In genomic region chr6:147709396-147710272, GRCh38 we compare ENCODE assay signal across 25 cellular contexts.
DNase-seq lines count a peak whose midpoint lies in the region; ATAC-seq and TF ChIP-seq lines count a peak whose summit lies in the region.
"Had no signal": no experiment of that assay in that cellular context is flagged by ENCODE, and none has a peak within 500 bp of the region (broad histone marks: within the 10 kb centered on the region; RNA-seq: fewer than 3 reads in every experiment).

No MANE protein-coding gene starts in this region.

- H3K9me3 ChIP-seq in left lung (peaks cover 0 to 3% of the 10 kb centered on the region in 2 donors), prostate gland (no peaks in the 10 kb centered on the region)
- H3K9me3 ChIP-seq: right atrium auricular region, thoracic aorta had no signal

- H3K27me3 ChIP-seq in left lung (no peaks in the 10 kb centered on the region), prostate gland (replicated peaks; ENCODE audit: insufficient read depth) (no peaks in the 10 kb centered on the region)
- H3K27me3 ChIP-seq: dorsolateral prefrontal cortex, heart right ventricle, right atrium auricular region had no signal

- no peak for TF ChIP-seq CTCF in left lung (IDR thresholded peaks at IDR 0.05)
- no peak for TF ChIP-seq CTCF in prostate gland (IDR thresholded peaks at IDR 0.05)

- H3K36me3 ChIP-seq in left lung = no peaks in the 10 kb centered on the region
- H3K36me3 ChIP-seq in prostate gland = no peaks in the 10 kb centered on the region
- H3K36me3 ChIP-seq: heart right ventricle, left ventricle myocardium inferior, right atrium auricular region, thoracic aorta had no signal

- ATAC-seq in left lung = peak; percentile 57
- no peak for ATAC-seq in Right ventricle myocardium superior (ENCODE audit: poor library complexity)
- no peak for ATAC-seq in HG02840 (IDR thresholded peaks at IDR 0.05; ENCODE audit: low FRiP score, unreplicated experiment)
- ATAC-seq: naive thymus-derived CD8-positive, alpha-beta T cell had no signal

- TF ChIP-seq POLR2A in prostate gland (IDR thresholded peaks at IDR 0.05) = no peak

- no peak overlapping the region for H3K27ac ChIP-seq in left lung
- H3K27ac ChIP-seq in prostate gland = no peak overlapping the region
- H3K27ac ChIP-seq: dorsolateral prefrontal cortex, heart right ventricle, KMS-11, left ventricle myocardium inferior, right atrium auricular region, thoracic aorta had no signal

- no peaks in the 10 kb centered on the region for H3K4me1 ChIP-seq in left lung
- H3K4me1 ChIP-seq in prostate gland (replicated peaks) = no peaks in the 10 kb centered on the region
- H3K4me1 ChIP-seq: left ventricle myocardium inferior, right atrium auricular region had no signal

- intact Hi-C loops in left lung (cut with DNase I) = no loop called here
- intact Hi-C loops in Right ventricle myocardium superior (cut with DNase I) = no loop called here
- intact Hi-C loops in prostate gland (cut with DNase I) = no loop called here

- 83% methylated on average over 6 of the region's 6 CpGs for WGBS in prostate gland

- DNase-seq in Daoy (ENCODE audit: low read depth) (peak; percentile 62), NCI-H146 (lab: John Stamatoyannopoulos, UW) (peak; percentile 80), astrocyte of the hippocampus (ENCODE audit: low read depth, low spot score) (peak; percentile 34), left lung (no peak), Right ventricle myocardium superior (no peak), prostate gland (ENCODE audit: low spot score) (no peak)
- no peak for DNase-seq in activated effector memory CD4-positive, alpha-beta T cell treated with anti-CD3 and anti-CD28 coated beads, Interleukin-2, amount 50 U/mL, for 16 hours
- DNase-seq: activated CD4-positive, alpha-beta memory T cell treated with anti-CD3 and anti-CD28 coated beads for 36 hours; activated CD4-positive, CD25-positive, alpha-beta regulatory T cell; activated CD8-positive, alpha-beta memory T cell treated with anti-CD3 and anti-CD28 coated beads, Interleukin-2, amount 50 U/mL, for 48 hours; aorta; dorsolateral prefrontal cortex; EL; heart right ventricle; left ventricle myocardium inferior; naive thymus-derived CD8-positive, alpha-beta T cell; NCI-H187 treated with DMSO at 0.1 percent for 48 hours; NCI-H82; occipital lobe; stimulated activated CD4-positive, alpha-beta T cell treated with anti-CD3 and anti-CD28 coated beads, Interleukin-4, amount 100 ng/mL, for 24 hours; stimulated activated naive CD4-positive, alpha-beta T cell had no signal

- H3K4me3 ChIP-seq in left lung (no peak overlapping the region), prostate gland (no peak overlapping the region)
- H3K4me3 ChIP-seq: dorsolateral prefrontal cortex, heart right ventricle, left ventricle myocardium inferior, right atrium auricular region, thoracic aorta had no signal

Comparison
In these comparisons a context has a peak if more than half of its experiments do, and no peak if none do; other contexts are left out.
1. DNase-seq: peak in Daoy (single experiment), NCI-H146 (single experiment) and astrocyte of the hippocampus (single experiment); none in left lung (0 of 2), Right ventricle myocardium superior (single experiment), prostate gland (single experiment) and activated effector memory CD4-positive, alpha-beta T cell treated with anti-CD3 and anti-CD28 coated beads, Interleukin-2, amount 50 U/mL, for 16 hours (single experiment).